In the genomic region with DNA sequence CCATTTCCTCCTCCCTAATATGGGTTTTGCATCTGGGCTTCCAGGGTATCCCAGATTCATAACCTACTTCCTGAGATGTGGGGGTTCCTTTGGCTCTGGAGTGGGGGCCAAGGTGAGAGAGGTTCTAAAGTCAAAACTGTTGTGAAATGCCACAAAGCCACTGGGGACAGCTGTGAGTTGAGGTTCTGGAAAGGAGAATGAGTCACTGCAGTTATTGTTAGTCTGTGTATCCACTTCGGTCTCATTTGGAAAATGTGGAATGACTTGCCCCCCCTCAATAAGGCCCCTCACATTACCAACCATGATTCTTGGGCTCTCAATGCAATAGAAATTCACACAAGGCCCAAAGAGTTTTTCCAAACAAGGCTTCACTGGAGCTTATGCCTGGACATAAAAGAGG, we compare ENCODE assay signal across 10 cellular contexts. TPM values are rescaled to one million over a fixed set of nuclear protein-coding genes. Genes with fewer than 3 reads are reported as not detected.
DNase-seq lines count a peak whose midpoint lies in the region; ATAC-seq and TF ChIP-seq lines count a peak whose summit lies in the region.
"Had no signal": no experiment of that assay in that cellular context is flagged by ENCODE, and none has a peak within 500 bp of the region (broad histone marks: within the 10 kb centered on the region; RNA-seq: fewer than 3 reads in every experiment).

No MANE protein-coding gene starts in this region.

- H3K4me1 Mint-ChIP-seq in stimulated activated effector memory CD8-positive, alpha-beta T cell treated with anti-CD3 and anti-CD28 coated beads, Interleukin-12 subunit alpha, Interleukin-12 subunit beta, amount 100 ng/mL, for 72 hours: peaks cover 5% of the 10 kb centered on the region

- H3K36me3 ChIP-seq in ascending aorta: no peaks in the 10 kb centered on the region

- peak; percentile 33 for ATAC-seq in stimulated activated effector memory CD8-positive, alpha-beta T cell treated with anti-CD3 and anti-CD28 coated beads, Interleukin-12 subunit alpha, Interleukin-12 subunit beta, amount 100 ng/mL, for 72 hours
- no peak for ATAC-seq in HG03045 (IDR thresholded peaks at IDR 0.05; ENCODE audit: unreplicated experiment)

- peaks cover 18% of the 10 kb centered on the region in 2 donors for H3K4me1 ChIP-seq in ascending aorta

- intact Hi-C loops in ascending aorta (cut with DNase I): loop anchor here (1.0 kb wide), 1 partner anchor 50 kb away; no protein-coding TSS in a partner anchor

- TF ChIP-seq CTCF in ascending aorta (IDR thresholded peaks at IDR 0.05): peak in 1 of 3 experiments; percentile 15

- no peak overlapping the region for H3K4me3 Mint-ChIP-seq in stimulated activated effector memory CD8-positive, alpha-beta T cell treated with anti-CD3 and anti-CD28 coated beads, Interleukin-12 subunit alpha, Interleukin-12 subunit beta, amount 100 ng/mL, for 72 hours

- H3K27ac Mint-ChIP-seq in stimulated activated effector memory CD8-positive, alpha-beta T cell treated with anti-CD3 and anti-CD28 coated beads, Interleukin-12 subunit alpha, Interleukin-12 subunit beta, amount 100 ng/mL, for 72 hours: no peak overlapping the region

- no peaks in the 10 kb centered on the region for H3K9me3 Mint-ChIP-seq in stimulated activated effector memory CD8-positive, alpha-beta T cell treated with anti-CD3 and anti-CD28 coated beads, Interleukin-12 subunit alpha, Interleukin-12 subunit beta, amount 100 ng/mL, for 72 hours

- H3K27ac ChIP-seq in ascending aorta: peak overlapping the region; percentile 91

- no peaks in the 10 kb centered on the region for H3K36me3 Mint-ChIP-seq in stimulated activated effector memory CD8-positive, alpha-beta T cell treated with anti-CD3 and anti-CD28 coated beads, Interleukin-12 subunit alpha, Interleukin-12 subunit beta, amount 100 ng/mL, for 72 hours

- no peak overlapping the region for H3K4me3 ChIP-seq in ascending aorta

- H3K9me3 ChIP-seq in ascending aorta: no peaks in the 10 kb centered on the region

- DNase-seq in Kasumi-1 (lab: John Stamatoyannopoulos, UW) (peak; percentile 43 to 44), ascending aorta (ENCODE audit: low spot score in 2 of 2) (peak in 1 of 2 donors; percentile 71), islet precursor cell (peak; percentile 37), NCI-H526 treated with DMSO at 0.1 percent for 48 hours (lab: John Stamatoyannopoulos, UW) (no peak), HuH-7 (ENCODE audit: low spot score) (no peak)
- DNase-seq in stimulated activated effector memory CD8-positive, alpha-beta T cell treated with anti-CD3 and anti-CD28 coated beads, Interleukin-12 subunit alpha, Interleukin-12 subunit beta, amount 100 ng/mL, for 72 hours (ENCODE audit: low spot score in 2 of 2): no peak
- DNase-seq: amniotic stem cell; occipital lobe; stimulated activated CD8-positive, alpha-beta memory T cell treated with anti-CD3 and anti-CD28 coated beads, Interleukin-4, amount 100 ng/mL, for 48 hours had no signal

- no peaks in the 10 kb centered on the region for H3K27me3 ChIP-seq in ascending aorta

RNA-seq across cellular contexts. Expression of gene LGALSL, which starts 51.1 kb away (rescaled TPM):
- total RNA-seq in ascending aorta: 35.4 TPM

Comparison
In these comparisons a context has a peak if more than half of its experiments do, and no peak if none do; other contexts are left out.
1. DNase-seq: peak in Kasumi-1 (2 of 2) and islet precursor cell (single experiment); none in stimulated activated effector memory CD8-positive, alpha-beta T cell treated with anti-CD3 and anti-CD28 coated beads, Interleukin-12 subunit alpha, Interleukin-12 subunit beta, amount 100 ng/mL, for 72 hours (0 of 2), NCI-H526 treated with DMSO at 0.1 percent for 48 hours (single experiment) and HuH-7 (single experiment).